In genomic region chr4:133808151-133808550, GRCh38 we compare ENCODE assay signal across 22 cellular contexts.
DNase-seq lines count a peak whose midpoint lies in the region; ATAC-seq, FAIRE-seq and TF ChIP-seq lines count a peak whose summit lies in the region.
"Had no signal": no experiment of that assay in that cellular context is flagged by ENCODE, and none has a peak within 500 bp of the region (broad histone marks: within the 10 kb centered on the region; RNA-seq: fewer than 3 reads in every experiment).

No MANE protein-coding gene starts in this region.

- no peak for FAIRE-seq in HepG2 (lab: Jason Lieb, UNC)
- FAIRE-seq: GM19239, K562 had no signal

- H3K9me2 ChIP-seq in DOHH2 (replicated peaks; ENCODE audit: control insufficient read depth, low read length), result no peaks in the 10 kb centered on the region
- no peaks in the 10 kb centered on the region for H3K9me2 ChIP-seq in Loucy (replicated peaks; ENCODE audit: low read depth, low read length)
- no peaks in the 10 kb centered on the region for H3K9me2 ChIP-seq in OCI-LY1 (ENCODE audit: low read depth, low read length)

- DNase-seq in fibroblast of villous mesenchyme (ENCODE audit: low read depth), result peak; percentile 9
- DNase-seq in HepG2 (ENCODE audit: low spot score), result no peak
- DNase-seq in caudate nucleus (lab: John Stamatoyannopoulos, UW), result no peak
- DNase-seq: AML-193; Calu3; CD4-positive, CD25-positive, alpha-beta regulatory T cell; EL; GM23248; NCI-H1105; NCI-H187; NCI-H2171 treated with DMSO at 0.1 percent for 48 hours; NCI-H510A treated with DMSO at 0.1 percent for 48 hours had no signal

- TF ChIP-seq CTCF in DOHH2 (IDR thresholded peaks at IDR 0.05; ENCODE audit: low read depth, low read length, poor library complexity, severe bottlenecking) (no peak), Loucy (conservative IDR thresholded peaks at IDR 0.05; ENCODE audit: low read length) (no peak), OCI-LY1 (IDR thresholded peaks at IDR 0.05; ENCODE audit: low read length) (no peak), fibroblast of villous mesenchyme (IDR thresholded peaks at IDR 0.05; ENCODE audit: insufficient read depth, low read depth, low read length) (no peak), HepG2 (CRISPR knock-in tag; IDR thresholded peaks at IDR 0.05) (no peak)

- H3F3A ChIP-seq in DOHH2 (ENCODE audit: control insufficient read depth, insufficient read depth) (no peaks in the 10 kb centered on the region), Loucy (ENCODE audit: low read depth) (peaks cover 3% of the 10 kb centered on the region; the same call in 1 of the 2 replicates), OCI-LY1 (ENCODE audit: insufficient read depth, low read length) (no peaks in the 10 kb centered on the region)

- H3K27me3 ChIP-seq in DOHH2 (ENCODE audit: control insufficient read depth, low read length), result no peaks in the 10 kb centered on the region
- H3K27me3 ChIP-seq in Loucy (ENCODE audit: insufficient read depth, low read length, poor library complexity, severe bottlenecking), result no peaks in the 10 kb centered on the region
- H3K27me3 ChIP-seq in OCI-LY1 (ENCODE audit: insufficient read depth, low read length), result no peaks in the 10 kb centered on the region
- H3K27me3 ChIP-seq in HepG2 (ENCODE audit: control insufficient read depth in 1 of 2, insufficient read depth in 2 of 2, low read length in 2 of 2), result no peaks in the 10 kb centered on the region

- H3K4me3 ChIP-seq in DOHH2 (ENCODE audit: low read length), result no peak overlapping the region
- peak overlapping the region; percentile 46 for H3K4me3 ChIP-seq in Loucy (ENCODE audit: low read length, poor library complexity, severe bottlenecking)
- no peak overlapping the region for H3K4me3 ChIP-seq in OCI-LY1 (ENCODE audit: low read depth, low read length, poor library complexity, severe bottlenecking)
- H3K4me3 ChIP-seq in fibroblast of villous mesenchyme (ENCODE audit: low read depth, low read length), result no peak overlapping the region
- H3K4me3 ChIP-seq in HepG2 (replicated peaks in 1 of 3; ENCODE audit: insufficient read depth in 1 of 3, low read depth in 2 of 3, low read length in 3 of 3), result no peak overlapping the region
- H3K4me3 ChIP-seq: GM23248, K562, SK-N-MC had no signal

- H2AFZ ChIP-seq in Loucy (ENCODE audit: low read length) (no peak overlapping the region), OCI-LY1 (ENCODE audit: low read length) (peak overlapping the region; percentile 88; the same call in 1 of the 2 replicates), HepG2 (ENCODE audit: low read length) (no peak overlapping the region)
- H2AFZ ChIP-seq: GM23248 had no signal

- no peaks in the 10 kb centered on the region for H4K20me1 ChIP-seq in DOHH2 (ENCODE audit: control insufficient read depth, insufficient read depth, low read depth, low read length)
- H4K20me1 ChIP-seq in Loucy (ENCODE audit: insufficient read depth, low read length, poor library complexity, severe bottlenecking), result no peaks in the 10 kb centered on the region
- no peaks in the 10 kb centered on the region for H4K20me1 ChIP-seq in OCI-LY1 (ENCODE audit: insufficient read depth, low read length)
- H4K20me1 ChIP-seq in HepG2 (ENCODE audit: insufficient read depth, low read length), result no peaks in the 10 kb centered on the region

- POLR2A ChIA-PET in HepG2 (lab: Yijun Ruan, JAX), result no interaction called here

- TF ChIP-seq POLR2A in HepG2 (IDR thresholded peaks at IDR 0.05; ENCODE audit: insufficient read depth in 1 of 2, low read depth in 2 of 2, low read length in 2 of 2), result no peak

- H3K9me3 ChIP-seq in DOHH2 (ENCODE audit: control insufficient read depth, insufficient read depth, low read length) (peaks cover 7% of the 10 kb centered on the region; the same call in 1 of the 2 replicates), Loucy (ENCODE audit: insufficient read depth, low read depth, low read length) (no peaks in the 10 kb centered on the region; the same call in 1 of the 2 replicates), OCI-LY1 (ENCODE audit: low read length) (0 out of 2 replicates have a peak, but pooled peaks cover 2% of the 10 kb centered on the region), HepG2 (ENCODE audit: low read length) (no peaks in the 10 kb centered on the region)

- ATAC-seq in HepG2, result no peak
- ATAC-seq in HG02885 (IDR thresholded peaks at IDR 0.05; ENCODE audit: poor library complexity, unreplicated experiment), result no peak
- ATAC-seq in GM18502 (IDR thresholded peaks at IDR 0.05; ENCODE audit: poor library complexity, unreplicated experiment), result no peak
- ATAC-seq: K562, Panc1, Right ventricle myocardium inferior had no signal

- 3% methylated on average over 3 of the region's 3 CpGs for WGBS in HepG2 (ENCODE audit: low lambda C conversion rate)

- intact Hi-C loops in HepG2 (cut with micrococcal nuclease; ENCODE audit: unreplicated experiment), result no loop called here

- CTCF ChIA-PET in HepG2 (lab: Yijun Ruan, JAX; ENCODE audit: low intra/inter-chr PET ratio, low total read pairs), result no interaction called here

- no peak for TF ChIP-seq RAD21 in HepG2 (CRISPR knock-in tag; IDR thresholded peaks at IDR 0.05)

- H3K27ac ChIP-seq in DOHH2 (ENCODE audit: low read depth, low read length) (peak overlapping the region; percentile 30), OCI-LY1 (ENCODE audit: low read depth, low read length, poor library complexity, severe bottlenecking) (peak overlapping the region; percentile 70), HepG2 (ENCODE audit: extremely low read length, insufficient read depth, low read length) (no peak overlapping the region), caudate nucleus (ENCODE audit: low read depth, low read length) (no peak overlapping the region)
- H3K27ac ChIP-seq: GM23248, SK-N-MC had no signal

- H3K36me3 ChIP-seq in DOHH2 (ENCODE audit: control insufficient read depth, low read length) (no peaks in the 10 kb centered on the region), Loucy (ENCODE audit: insufficient read depth, low read length) (no peaks in the 10 kb centered on the region), OCI-LY1 (ENCODE audit: insufficient read depth, low read length) (no peaks in the 10 kb centered on the region), HepG2 (replicated peaks in 1 of 2; ENCODE audit: control insufficient read depth in 1 of 2, insufficient read depth in 2 of 2, low read length in 2 of 2) (no peaks in the 10 kb centered on the region)

- BruUV-seq in HepG2 (replicated peaks; lab: Mats Ljungman, UMichigan), result no TSS peak

- in situ Hi-C loops in HepG2 (cut with HindIII; ENCODE audit: extremely low pct_ligation_motif_present, low pct_unique_long_range_greater_than_20kb), result no loop called here

- H3K4me1 ChIP-seq in DOHH2 (ENCODE audit: control insufficient read depth, low read length) (peaks cover 19% of the 10 kb centered on the region), Loucy (ENCODE audit: insufficient read depth, low read length, poor library complexity, severe bottlenecking) (peaks cover 37% of the 10 kb centered on the region), OCI-LY1 (ENCODE audit: insufficient read depth, low read length, severe bottlenecking) (peaks cover 30% of the 10 kb centered on the region), HepG2 (ENCODE audit: insufficient read depth, low read length) (no peaks in the 10 kb centered on the region)

- no peak overlapping the region for H3K9ac ChIP-seq in Loucy (ENCODE audit: low read depth, low read length, poor library complexity, severe bottlenecking)
- no peak overlapping the region for H3K9ac ChIP-seq in OCI-LY1 (ENCODE audit: low read length)
- no peak overlapping the region for H3K9ac ChIP-seq in HepG2 (ENCODE audit: insufficient read depth, low read depth, low read length)
- H3K9ac ChIP-seq: GM23248 had no signal

- peak overlapping the region; percentile 14; the same call in 1 of the 2 replicates for H3K4me2 ChIP-seq in DOHH2 (ENCODE audit: low read length)
- H3K4me2 ChIP-seq in Loucy (ENCODE audit: low read depth, low read length, poor library complexity, severe bottlenecking), result peak overlapping the region; percentile 68
- peak overlapping the region; percentile 37 for H3K4me2 ChIP-seq in OCI-LY1 (ENCODE audit: low read length)
- no peak overlapping the region for H3K4me2 ChIP-seq in HepG2 (ENCODE audit: low read depth, low read length)

- H3K79me2 ChIP-seq in DOHH2 (ENCODE audit: control insufficient read depth, low read length) (no peaks in the 10 kb centered on the region), Loucy (ENCODE audit: insufficient read depth, low read length) (no peaks in the 10 kb centered on the region), OCI-LY1 (ENCODE audit: insufficient read depth, low read length) (no peaks in the 10 kb centered on the region), HepG2 (ENCODE audit: insufficient read depth, low read length) (no peaks in the 10 kb centered on the region)

- TF ChIP-seq EP300 in HepG2 (IDR thresholded peaks at IDR 0.05; ENCODE audit: low read depth in 2 of 2, low read length in 2 of 2) (no peak), HepG2 (CRISPR knock-in tag; IDR thresholded peaks at IDR 0.05; ENCODE audit: borderline replicate concordance) (no peak)

TF ChIP-seq in HepG2, 621 proteins besides CTCF, POLR2A, EP300 and RAD21 (continues in another document):
- TF ChIP-seq ZSCAN12 (CRISPR knock-in tag; IDR thresholded peaks at IDR 0.05) (no peak), ZBED4 (CRISPR knock-in tag; IDR thresholded peaks at IDR 0.05; ENCODE audit: borderline replicate concordance) (no peak), MYC (CRISPR knock-in tag; IDR thresholded peaks at IDR 0.05; ENCODE audit: borderline replicate concordance) (no peak)

Comparison
In these comparisons a context has a peak if more than half of its experiments do, and no peak if none do; other contexts are left out.
1. H3K27ac ChIP-seq: peak in DOHH2 (single experiment) and OCI-LY1 (single experiment); none in HepG2 (single experiment) and caudate nucleus (single experiment).